Comparison of ENCODE assay signal across 1 cellular context in the genomic region with DNA sequence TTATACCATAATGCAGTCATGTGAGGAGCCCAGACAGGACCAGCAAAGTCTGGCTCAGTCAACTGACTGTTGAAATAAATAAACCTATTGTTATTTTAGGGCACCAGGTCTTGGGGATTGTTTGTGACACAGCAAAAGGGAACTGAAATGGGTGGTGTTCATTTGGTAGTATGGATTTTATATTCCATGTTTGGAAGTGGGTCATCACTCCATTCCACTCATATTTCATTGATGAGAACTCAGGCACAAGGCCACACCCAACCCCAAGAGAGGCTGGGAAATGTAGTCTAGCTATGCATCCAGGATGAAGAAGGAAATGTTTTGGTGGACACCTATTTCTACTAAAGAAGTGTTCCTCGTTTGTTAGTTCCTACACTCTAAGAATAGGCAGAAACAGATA.
TF ChIP-seq lines count a peak whose summit lies in the region.

No MANE protein-coding gene starts in this region.

TF ChIP-seq in WTC11, 78 proteins besides CTCF, POLR2A, EP300 and RAD21 (continued from another document):
- TF ChIP-seq, protein P1, sequence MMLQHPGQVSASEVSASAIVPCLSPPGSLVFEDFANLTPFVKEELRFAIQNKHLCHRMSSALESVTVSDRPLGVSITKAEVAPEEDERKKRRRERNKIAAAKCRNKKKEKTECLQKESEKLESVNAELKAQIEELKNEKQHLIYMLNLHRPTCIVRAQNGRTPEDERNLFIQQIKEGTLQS (CRISPR knock-in tag; conservative IDR thresholded peaks at IDR 0.05) = no peak
- TF ChIP-seq RELA (CRISPR knock-in tag; IDR thresholded peaks at IDR 0.05; ENCODE audit: borderline replicate concordance) (no peak), TP53 (CRISPR knock-in tag; IDR thresholded peaks at IDR 0.05) (no peak), NR1H2 (CRISPR knock-in tag; IDR thresholded peaks at IDR 0.05) (no peak), RORB (CRISPR knock-in tag; IDR thresholded peaks at IDR 0.05) (no peak), SMAD4 (CRISPR knock-in tag; IDR thresholded peaks at IDR 0.05) (no peak), ZNF317 (CRISPR knock-in tag; IDR thresholded peaks at IDR 0.05; ENCODE audit: borderline replicate concordance, low read depth) (no peak), ZNF396 (CRISPR knock-in tag; IDR thresholded peaks at IDR 0.05; ENCODE audit: borderline replicate concordance) (no peak)
- TF ChIP-seq, protein P2, sequence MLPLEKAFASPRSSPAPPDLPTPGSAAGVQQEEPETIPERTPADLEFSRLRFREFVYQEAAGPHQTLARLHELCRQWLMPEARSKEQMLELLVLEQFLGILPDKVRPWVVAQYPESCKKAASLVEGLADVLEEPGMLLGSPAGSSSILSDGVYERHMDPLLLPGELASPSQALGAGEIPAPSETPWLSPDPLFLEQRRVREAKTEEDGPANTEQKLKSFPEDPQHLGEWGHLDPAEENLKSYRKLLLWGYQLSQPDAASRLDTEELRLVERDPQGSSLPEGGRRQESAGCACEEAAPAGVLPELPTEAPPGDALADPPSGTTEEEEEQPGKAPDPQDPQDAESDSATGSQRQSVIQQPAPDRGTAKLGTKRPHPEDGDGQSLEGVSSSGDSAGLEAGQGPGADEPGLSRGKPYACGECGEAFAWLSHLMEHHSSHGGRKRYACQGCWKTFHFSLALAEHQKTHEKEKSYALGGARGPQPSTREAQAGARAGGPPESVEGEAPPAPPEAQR (CRISPR knock-in tag; IDR thresholded peaks at IDR 0.05) = no peak
- TF ChIP-seq, protein P3, sequence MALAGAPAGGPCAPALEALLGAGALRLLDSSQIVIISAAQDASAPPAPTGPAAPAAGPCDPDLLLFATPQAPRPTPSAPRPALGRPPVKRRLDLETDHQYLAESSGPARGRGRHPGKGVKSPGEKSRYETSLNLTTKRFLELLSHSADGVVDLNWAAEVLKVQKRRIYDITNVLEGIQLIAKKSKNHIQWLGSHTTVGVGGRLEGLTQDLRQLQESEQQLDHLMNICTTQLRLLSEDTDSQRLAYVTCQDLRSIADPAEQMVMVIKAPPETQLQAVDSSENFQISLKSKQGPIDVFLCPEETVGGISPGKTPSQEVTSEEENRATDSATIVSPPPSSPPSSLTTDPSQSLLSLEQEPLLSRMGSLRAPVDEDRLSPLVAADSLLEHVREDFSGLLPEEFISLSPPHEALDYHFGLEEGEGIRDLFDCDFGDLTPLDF (CRISPR knock-in tag; IDR thresholded peaks at IDR 0.05) = no peak
- TF ChIP-seq, protein P4, sequence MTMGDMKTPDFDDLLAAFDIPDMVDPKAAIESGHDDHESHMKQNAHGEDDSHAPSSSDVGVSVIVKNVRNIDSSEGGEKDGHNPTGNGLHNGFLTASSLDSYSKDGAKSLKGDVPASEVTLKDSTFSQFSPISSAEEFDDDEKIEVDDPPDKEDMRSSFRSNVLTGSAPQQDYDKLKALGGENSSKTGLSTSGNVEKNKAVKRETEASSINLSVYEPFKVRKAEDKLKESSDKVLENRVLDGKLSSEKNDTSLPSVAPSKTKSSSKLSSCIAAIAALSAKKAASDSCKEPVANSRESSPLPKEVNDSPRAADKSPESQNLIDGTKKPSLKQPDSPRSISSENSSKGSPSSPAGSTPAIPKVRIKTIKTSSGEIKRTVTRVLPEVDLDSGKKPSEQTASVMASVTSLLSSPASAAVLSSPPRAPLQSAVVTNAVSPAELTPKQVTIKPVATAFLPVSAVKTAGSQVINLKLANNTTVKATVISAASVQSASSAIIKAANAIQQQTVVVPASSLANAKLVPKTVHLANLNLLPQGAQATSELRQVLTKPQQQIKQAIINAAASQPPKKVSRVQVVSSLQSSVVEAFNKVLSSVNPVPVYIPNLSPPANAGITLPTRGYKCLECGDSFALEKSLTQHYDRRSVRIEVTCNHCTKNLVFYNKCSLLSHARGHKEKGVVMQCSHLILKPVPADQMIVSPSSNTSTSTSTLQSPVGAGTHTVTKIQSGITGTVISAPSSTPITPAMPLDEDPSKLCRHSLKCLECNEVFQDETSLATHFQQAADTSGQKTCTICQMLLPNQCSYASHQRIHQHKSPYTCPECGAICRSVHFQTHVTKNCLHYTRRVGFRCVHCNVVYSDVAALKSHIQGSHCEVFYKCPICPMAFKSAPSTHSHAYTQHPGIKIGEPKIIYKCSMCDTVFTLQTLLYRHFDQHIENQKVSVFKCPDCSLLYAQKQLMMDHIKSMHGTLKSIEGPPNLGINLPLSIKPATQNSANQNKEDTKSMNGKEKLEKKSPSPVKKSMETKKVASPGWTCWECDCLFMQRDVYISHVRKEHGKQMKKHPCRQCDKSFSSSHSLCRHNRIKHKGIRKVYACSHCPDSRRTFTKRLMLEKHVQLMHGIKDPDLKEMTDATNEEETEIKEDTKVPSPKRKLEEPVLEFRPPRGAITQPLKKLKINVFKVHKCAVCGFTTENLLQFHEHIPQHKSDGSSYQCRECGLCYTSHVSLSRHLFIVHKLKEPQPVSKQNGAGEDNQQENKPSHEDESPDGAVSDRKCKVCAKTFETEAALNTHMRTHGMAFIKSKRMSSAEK (CRISPR knock-in tag; IDR thresholded peaks at IDR 0.05; ENCODE audit: borderline replicate concordance) = no peak
- TF ChIP-seq, protein P5, sequence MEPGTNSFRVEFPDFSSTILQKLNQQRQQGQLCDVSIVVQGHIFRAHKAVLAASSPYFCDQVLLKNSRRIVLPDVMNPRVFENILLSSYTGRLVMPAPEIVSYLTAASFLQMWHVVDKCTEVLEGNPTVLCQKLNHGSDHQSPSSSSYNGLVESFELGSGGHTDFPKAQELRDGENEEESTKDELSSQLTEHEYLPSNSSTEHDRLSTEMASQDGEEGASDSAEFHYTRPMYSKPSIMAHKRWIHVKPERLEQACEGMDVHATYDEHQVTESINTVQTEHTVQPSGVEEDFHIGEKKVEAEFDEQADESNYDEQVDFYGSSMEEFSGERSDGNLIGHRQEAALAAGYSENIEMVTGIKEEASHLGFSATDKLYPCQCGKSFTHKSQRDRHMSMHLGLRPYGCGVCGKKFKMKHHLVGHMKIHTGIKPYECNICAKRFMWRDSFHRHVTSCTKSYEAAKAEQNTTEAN (CRISPR knock-in tag; IDR thresholded peaks at IDR 0.05) = no peak
